9 cellular contexts compared by ENCODE assay signal in the genomic region with DNA sequence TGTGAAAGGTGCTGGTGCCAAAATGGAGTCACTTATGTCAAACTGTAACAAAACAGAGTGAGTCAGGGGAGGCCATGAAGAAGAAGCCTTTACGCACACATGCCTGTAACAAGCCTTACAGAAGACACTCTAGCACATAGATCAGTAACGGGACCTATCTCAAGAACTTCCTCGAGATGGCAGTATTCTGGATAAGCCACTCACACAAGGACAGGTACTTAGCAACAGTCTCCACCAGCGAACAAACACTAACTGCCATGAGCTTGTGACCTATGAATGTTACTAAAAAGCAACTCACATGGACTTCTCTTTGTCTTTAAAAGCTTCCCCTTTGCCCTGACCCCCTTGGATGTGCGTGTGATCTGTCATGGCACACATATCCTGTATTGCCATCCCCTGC.
DNase-seq lines count a peak whose midpoint lies in the region; ATAC-seq and TF ChIP-seq lines count a peak whose summit lies in the region.
"Had no signal": no experiment of that assay in that cellular context is flagged by ENCODE, and none has a peak within 500 bp of the region (broad histone marks: within the 10 kb centered on the region; RNA-seq: fewer than 3 reads in every experiment).

No MANE protein-coding gene starts in this region.

- H3K79me2 ChIP-seq in OCI-LY3 (ENCODE audit: low read length): no peaks in the 10 kb centered on the region

- no peaks in the 10 kb centered on the region for H3K36me3 ChIP-seq in OCI-LY3 (replicated peaks; ENCODE audit: low read depth, low read length)
- no peaks in the 10 kb centered on the region for H3K36me3 ChIP-seq in gastrocnemius medialis

- DNase-seq in DMS53 (lab: John Stamatoyannopoulos, UW) (peak; percentile 77), glomerular endothelial cell (ENCODE audit: extremely low read depth, low read depth, low spot score) (peak; percentile 5), gastrocnemius medialis (no peak), midbrain (lab: John Stamatoyannopoulos, UW) (no peak), NCI-H1048 (lab: John Stamatoyannopoulos, UW) (no peak)
- DNase-seq: H7 had no signal

- in situ Hi-C loops in gastrocnemius medialis (cut with MboI; ENCODE audit: low sequenced_read_pairs in 4 of 4): no loop called here

- H2AFZ ChIP-seq in OCI-LY3 (ENCODE audit: low read depth, low read length): no peak overlapping the region

- TF ChIP-seq CTCF in OCI-LY3 (IDR thresholded peaks at IDR 0.05; ENCODE audit: low read depth, low read length) (peak; percentile 63), gastrocnemius medialis (IDR thresholded peaks at IDR 0.05 in 4 of 5, conservative IDR thresholded peaks at IDR 0.05 in 1 of 5) (no peak)

- H3K4me1 ChIP-seq in OCI-LY3 (ENCODE audit: low read length): peaks cover 24% of the 10 kb centered on the region
- no peaks in the 10 kb centered on the region for H3K4me1 ChIP-seq in gastrocnemius medialis

- H3K4me3 ChIP-seq in OCI-LY3 (ENCODE audit: low read length) (no peak overlapping the region), gastrocnemius medialis (no peak overlapping the region)

- intact Hi-C loops in gastrocnemius medialis (cut with DNase I; ENCODE audit: low total_unique reads): no loop called here

- H4K20me1 ChIP-seq in OCI-LY3 (ENCODE audit: insufficient read depth, low read length): no peaks in the 10 kb centered on the region

- H3K9ac ChIP-seq in OCI-LY3 (ENCODE audit: low read length): no peak overlapping the region

- no peaks in the 10 kb centered on the region for H3K9me3 ChIP-seq in OCI-LY3 (ENCODE audit: insufficient read depth, low read length)
- no peaks in the 10 kb centered on the region for H3K9me3 ChIP-seq in gastrocnemius medialis

- no peak overlapping the region for H3K27ac ChIP-seq in OCI-LY3 (ENCODE audit: low read length)
- no peak overlapping the region for H3K27ac ChIP-seq in gastrocnemius medialis

- ATAC-seq in HG02678 (IDR thresholded peaks at IDR 0.05; ENCODE audit: unreplicated experiment) (peak; percentile 47), gastrocnemius medialis (no peak), HG03457 (IDR thresholded peaks at IDR 0.05; ENCODE audit: unreplicated experiment) (no peak)

- 0 out of 2 replicates have a peak overlapping the region, but pooled peaks have one; percentile 19 for H3K4me2 ChIP-seq in OCI-LY3 (ENCODE audit: low read length)

- H3K27me3 ChIP-seq in OCI-LY3 (ENCODE audit: low read depth, low read length) (peaks cover 17% of the 10 kb centered on the region), gastrocnemius medialis (no peaks in the 10 kb centered on the region)

- TF ChIP-seq POLR2A in gastrocnemius medialis (IDR thresholded peaks at IDR 0.05): no peak

Comparison
In these comparisons a context has a peak if more than half of its experiments do, and no peak if none do; other contexts are left out.
1. DNase-seq: peak in DMS53 (single experiment) and glomerular endothelial cell (single experiment); none in gastrocnemius medialis (0 of 2), midbrain (single experiment) and NCI-H1048 (single experiment).